In genomic region chr10:97039538-97040247, GRCh38 we compare ENCODE assay signal across 26 cellular contexts.
DNase-seq lines count a peak whose midpoint lies in the region; ATAC-seq and FAIRE-seq lines count a peak whose summit lies in the region.
"Had no signal": no experiment of that assay in that cellular context is flagged by ENCODE, and none has a peak within 500 bp of the region (broad histone marks: within the 10 kb centered on the region; RNA-seq: fewer than 3 reads in every experiment).

No MANE protein-coding gene starts in this region.

- H3K36me3 Mint-ChIP-seq in activated naive CD8-positive, alpha-beta T cell treated with anti-CD3 and anti-CD28 coated beads, Interleukin-2, amount 10 ng/mL, durations not matched to agents 7 days and 5 days: no peaks in the 10 kb centered on the region
- no peaks in the 10 kb centered on the region for H3K36me3 Mint-ChIP-seq in activated naive CD8-positive, alpha-beta T cell treated with anti-CD3 and anti-CD28 coated beads, Interleukin-2, amount 50 U/mL, for 24 hours (ENCODE audit: low read depth)
- H3K36me3 Mint-ChIP-seq: T-cell had no signal

- ATAC-seq in activated naive CD8-positive, alpha-beta T cell treated with anti-CD3 and anti-CD28 coated beads, Interleukin-2, amount 10 ng/mL, durations not matched to agents 7 days and 5 days (ENCODE audit: low read depth): no peak
- ATAC-seq in activated naive CD8-positive, alpha-beta T cell treated with anti-CD3 and anti-CD28 coated beads, Interleukin-2, amount 50 U/mL, for 24 hours: no peak
- ATAC-seq in HG03521 (IDR thresholded peaks at IDR 0.05; ENCODE audit: unreplicated experiment): no peak
- ATAC-seq: PC-3, SK-N-SH treated with all-trans-retinoic acid at 6 μM for 48 hours, T-cell had no signal

- H3K27ac ChIP-seq in small intestine (ENCODE audit: low read depth in 1 of 2, low read length in 1 of 2): no peak overlapping the region

- H3K4me3 Mint-ChIP-seq in activated naive CD8-positive, alpha-beta T cell treated with anti-CD3 and anti-CD28 coated beads, Interleukin-2, amount 10 ng/mL, durations not matched to agents 7 days and 5 days: no peak overlapping the region
- H3K4me3 Mint-ChIP-seq in activated naive CD8-positive, alpha-beta T cell treated with anti-CD3 and anti-CD28 coated beads, Interleukin-2, amount 50 U/mL, for 24 hours: no peak overlapping the region

- H3K36me3 ChIP-seq in small intestine (ENCODE audit: control insufficient read depth in 2 of 2, insufficient read depth in 2 of 2, low read length in 2 of 2): no peaks in the 10 kb centered on the region
- H3K36me3 ChIP-seq: BE2C, HAP-1 had no signal

- H3K27ac Mint-ChIP-seq in activated naive CD8-positive, alpha-beta T cell treated with anti-CD3 and anti-CD28 coated beads, Interleukin-2, amount 10 ng/mL, durations not matched to agents 7 days and 5 days: no peak overlapping the region
- no peak overlapping the region for H3K27ac Mint-ChIP-seq in activated naive CD8-positive, alpha-beta T cell treated with anti-CD3 and anti-CD28 coated beads, Interleukin-2, amount 50 U/mL, for 24 hours
- H3K27ac Mint-ChIP-seq: T-cell had no signal

- no peaks in the 10 kb centered on the region for H3K9me3 Mint-ChIP-seq in activated naive CD8-positive, alpha-beta T cell treated with anti-CD3 and anti-CD28 coated beads, Interleukin-2, amount 10 ng/mL, durations not matched to agents 7 days and 5 days
- H3K9me3 Mint-ChIP-seq in activated naive CD8-positive, alpha-beta T cell treated with anti-CD3 and anti-CD28 coated beads, Interleukin-2, amount 50 U/mL, for 24 hours: no peaks in the 10 kb centered on the region

- peaks cover 17% of the 10 kb centered on the region for H3K27me3 Mint-ChIP-seq in activated naive CD8-positive, alpha-beta T cell treated with anti-CD3 and anti-CD28 coated beads, Interleukin-2, amount 10 ng/mL, durations not matched to agents 7 days and 5 days
- peaks cover 9% of the 10 kb centered on the region for H3K27me3 Mint-ChIP-seq in activated naive CD8-positive, alpha-beta T cell treated with anti-CD3 and anti-CD28 coated beads, Interleukin-2, amount 50 U/mL, for 24 hours

- POLR2A ChIA-PET in activated naive CD8-positive, alpha-beta T cell treated with anti-CD3 and anti-CD28 coated beads, Interleukin-2, amount 10 ng/mL, durations not matched to agents 7 days and 5 days (lab: Charles Lee): no interaction called here

- H3K27me3 ChIP-seq in small intestine (ENCODE audit: control insufficient read depth in 2 of 2, insufficient read depth in 2 of 2, low read length in 2 of 2): no peaks in the 10 kb centered on the region
- H3K27me3 ChIP-seq: BE2C had no signal

- 85 to 88% (median 87%) methylated on average over 16 of the region's 16 CpGs for WGBS in small intestine, 3 donors

- no peaks in the 10 kb centered on the region for H3K4me1 ChIP-seq in small intestine (ENCODE audit: control insufficient read depth in 2 of 2, insufficient read depth in 1 of 2, low read depth in 1 of 2, low read length in 1 of 2)
- H3K4me1 ChIP-seq: BE2C had no signal

- FAIRE-seq in small intestine (lab: Jason Lieb, UNC): no peak
- FAIRE-seq: GM12892 had no signal

- DNase-seq in activated naive CD8-positive, alpha-beta T cell treated with anti-CD3 and anti-CD28 coated beads, Interleukin-2, amount 10 ng/mL, durations not matched to agents 7 days and 5 days: peak; percentile 15
- no peak for DNase-seq in activated naive CD8-positive, alpha-beta T cell treated with anti-CD3 and anti-CD28 coated beads, Interleukin-2, amount 50 U/mL, for 24 hours
- peak; percentile 66 for DNase-seq in KBM-7
- DNase-seq in foreskin melanocyte: peak; percentile 36
- DNase-seq in small intestine: no peak
- DNase-seq in T-helper 2 cell: no peak
- DNase-seq: 8988T; ACHN; BE2C; DMS153; DND-41; Kasumi-1; NCI-H1092 treated with DMSO at 0.1 percent for 48 hours; NCI-H1436; NCI-H187; NCI-H2171 treated with DMSO at 0.1 percent for 48 hours; NCI-H345; NCI-H524; NCI-H748 treated with DMSO at 0.1 percent for 48 hours; NK-92 treated with Interleukin-12 subunit alpha and Interleukin-12 subunit beta, amount 100 ng/mL, for 24 hours; PC-3; T-cell had no signal

- no peaks in the 10 kb centered on the region for H3K9me3 ChIP-seq in small intestine (ENCODE audit: control insufficient read depth, low read depth)
- H3K9me3 ChIP-seq: BE2C, HAP-1 had no signal

- H3K4me1 Mint-ChIP-seq in activated naive CD8-positive, alpha-beta T cell treated with anti-CD3 and anti-CD28 coated beads, Interleukin-2, amount 10 ng/mL, durations not matched to agents 7 days and 5 days: peaks cover 10% of the 10 kb centered on the region
- H3K4me1 Mint-ChIP-seq in activated naive CD8-positive, alpha-beta T cell treated with anti-CD3 and anti-CD28 coated beads, Interleukin-2, amount 50 U/mL, for 24 hours: peaks cover 4% of the 10 kb centered on the region

- in situ Hi-C loops in KBM-7 (cut with MboI; ENCODE audit: low pct_unique_long_range_greater_than_20kb, low sequenced_read_pairs): no loop called here

- no peak overlapping the region for H3K4me3 ChIP-seq in small intestine (ENCODE audit: low read depth in 1 of 2, low read length in 2 of 2)
- H3K4me3 ChIP-seq: HAP-1 had no signal

Comparison
In these comparisons a context has a peak if more than half of its experiments do, and no peak if none do; other contexts are left out.
1. DNase-seq: peak in activated naive CD8-positive, alpha-beta T cell treated with anti-CD3 and anti-CD28 coated beads, Interleukin-2, amount 10 ng/mL, durations not matched to agents 7 days and 5 days (single experiment), KBM-7 (single experiment) and foreskin melanocyte (single experiment); none in activated naive CD8-positive, alpha-beta T cell treated with anti-CD3 and anti-CD28 coated beads, Interleukin-2, amount 50 U/mL, for 24 hours (single experiment), small intestine (single experiment) and T-helper 2 cell (0 of 5).